ENCODE assay signal across 10 cellular contexts in genomic region chr2:197273485-197273884, GRCh38. TPM values are rescaled to one million over a fixed set of nuclear protein-coding genes. Genes with fewer than 3 reads are reported as not detected.
A peak's percentile ranks its signal among the peaks of the same experiment; 100 is the strongest.
DNase-seq lines count a peak whose midpoint lies in the region; ATAC-seq and TF ChIP-seq lines count a peak whose summit lies in the region.
"Had no signal": no experiment of that assay in that cellular context is flagged by ENCODE, and none has a peak within 500 bp of the region (broad histone marks: within the 10 kb centered on the region; RNA-seq: fewer than 3 reads in every experiment).

No MANE protein-coding gene starts in this region.

- peaks cover 2% of the 10 kb centered on the region for H3K9me3 Mint-ChIP-seq in activated CD4-positive, alpha-beta T cell treated with anti-CD3 and anti-CD28 coated beads for 36 hours (ENCODE audit: low read depth)
- H3K9me3 Mint-ChIP-seq in activated naive CD8-positive, alpha-beta T cell treated with anti-CD3 and anti-CD28 coated beads for 36 hours = peaks cover 6% of the 10 kb centered on the region

- 28% methylated on average over 4 of the region's 4 CpGs for WGBS in prostate gland

- no peaks in the 10 kb centered on the region for H3K27me3 Mint-ChIP-seq in activated CD4-positive, alpha-beta T cell treated with anti-CD3 and anti-CD28 coated beads for 36 hours
- no peaks in the 10 kb centered on the region for H3K27me3 Mint-ChIP-seq in activated naive CD8-positive, alpha-beta T cell treated with anti-CD3 and anti-CD28 coated beads for 36 hours

- ATAC-seq in activated CD4-positive, alpha-beta T cell treated with anti-CD3 and anti-CD28 coated beads for 36 hours = no peak
- no peak for ATAC-seq in GM18868 (IDR thresholded peaks at IDR 0.05; ENCODE audit: unreplicated experiment)
- no peak for ATAC-seq in esophagus mucosa

- no peak for TF ChIP-seq CTCF in prostate gland (IDR thresholded peaks at IDR 0.05)

- H3K27me3 ChIP-seq in prostate gland (replicated peaks; ENCODE audit: insufficient read depth) = no peaks in the 10 kb centered on the region

- no peak for TF ChIP-seq POLR2A in prostate gland (IDR thresholded peaks at IDR 0.05)

- no peak overlapping the region for H3K27ac ChIP-seq in prostate gland

- DNase-seq in activated CD4-positive, alpha-beta T cell treated with anti-CD3 and anti-CD28 coated beads for 36 hours = no peak
- no peak for DNase-seq in activated CD4-positive, alpha-beta T cell treated with anti-CD3 and anti-CD28 coated beads, Interleukin-2, amount 50 U/mL, for 4 hours
- DNase-seq in NCI-H2029 treated with DMSO at 0.1 percent for 48 hours (lab: John Stamatoyannopoulos, UW) (peak; percentile 86), prostate gland (ENCODE audit: low spot score) (peak; percentile 81), GOT3 (lab: John Stamatoyannopoulos, UW) (no peak)
- DNase-seq in activated naive CD8-positive, alpha-beta T cell treated with anti-CD3 and anti-CD28 coated beads for 36 hours = no peak
- DNase-seq: activated effector memory CD4-positive, alpha-beta T cell treated with anti-CD3 and anti-CD28 coated beads, Interleukin-2, amount 50 U/mL, for 16 hours; stimulated activated CD8-positive, alpha-beta memory T cell treated with anti-CD3 and anti-CD28 coated beads, Interleukin-4, amount 100 ng/mL, for 48 hours had no signal

- no peak overlapping the region for H3K4me3 Mint-ChIP-seq in activated CD4-positive, alpha-beta T cell treated with anti-CD3 and anti-CD28 coated beads for 36 hours
- H3K4me3 Mint-ChIP-seq in activated naive CD8-positive, alpha-beta T cell treated with anti-CD3 and anti-CD28 coated beads for 36 hours = no peak overlapping the region

- H3K9me3 ChIP-seq in prostate gland = no peaks in the 10 kb centered on the region

- intact Hi-C loops in activated CD4-positive, alpha-beta T cell treated with anti-CD3 and anti-CD28 coated beads for 36 hours (cut with DNase I, micrococcal nuclease) = no loop called here
- intact Hi-C loops in prostate gland (cut with DNase I) = no loop called here

- POLR2A ChIA-PET in activated CD4-positive, alpha-beta T cell treated with anti-CD3 and anti-CD28 coated beads for 36 hours (lab: Charles Lee) = interaction anchor here (0.6 to 0.7 kb wide), 2 partner anchors 114 to 139 kb away, joined by 4 to 6 read pairs; no protein-coding TSS in a partner anchor

- no peaks in the 10 kb centered on the region for H3K4me1 ChIP-seq in prostate gland (replicated peaks)

- H3K36me3 ChIP-seq in prostate gland = no peaks in the 10 kb centered on the region

- CTCF ChIA-PET in activated CD4-positive, alpha-beta T cell treated with anti-CD3 and anti-CD28 coated beads for 36 hours (lab: Charles Lee) = interaction anchor here (0.7 to 1.6 kb wide), 7 partner anchors 12 to 68 kb away, joined by 3 read pairs; no protein-coding TSS in a partner anchor

- H3K4me3 ChIP-seq in prostate gland = no peak overlapping the region

- H3K36me3 Mint-ChIP-seq in activated CD4-positive, alpha-beta T cell treated with anti-CD3 and anti-CD28 coated beads for 36 hours (ENCODE audit: low read depth) = peaks cover 23% of the 10 kb centered on the region
- H3K36me3 Mint-ChIP-seq in activated naive CD8-positive, alpha-beta T cell treated with anti-CD3 and anti-CD28 coated beads for 36 hours = peaks cover 58% of the 10 kb centered on the region

- peak overlapping the region; percentile 80 for H3K27ac Mint-ChIP-seq in activated CD4-positive, alpha-beta T cell treated with anti-CD3 and anti-CD28 coated beads for 36 hours
- peak overlapping the region; percentile 75 for H3K27ac Mint-ChIP-seq in activated naive CD8-positive, alpha-beta T cell treated with anti-CD3 and anti-CD28 coated beads for 36 hours

- peaks cover 75% of the 10 kb centered on the region for H3K4me1 Mint-ChIP-seq in activated CD4-positive, alpha-beta T cell treated with anti-CD3 and anti-CD28 coated beads for 36 hours
- H3K4me1 Mint-ChIP-seq in activated naive CD8-positive, alpha-beta T cell treated with anti-CD3 and anti-CD28 coated beads for 36 hours = peaks cover 69% of the 10 kb centered on the region

RNA-seq across cellular contexts. Expression of gene ANKRD44, which starts 37.1 kb away (rescaled TPM):
- 100 to 1,000 TPM; 122 to 181 TPM for total RNA-seq in activated CD4-positive, alpha-beta T cell treated with anti-CD3 and anti-CD28 coated beads for 36 hours
- total RNA-seq in activated naive CD8-positive, alpha-beta T cell treated with anti-CD3 and anti-CD28 coated beads for 36 hours = 100 to 1,000 TPM; 118 to 121 TPM
- total RNA-seq in prostate gland (10 to 100 TPM in 1 of 2 donors, 1 to 10 TPM in 1; 6.0 to 11.2 TPM), esophagus mucosa (6.8 TPM)

Comparison
In these comparisons a context has a peak if more than half of its experiments do, and no peak if none do; other contexts are left out.
1. DNase-seq: peak in NCI-H2029 treated with DMSO at 0.1 percent for 48 hours (single experiment) and prostate gland (single experiment); none in activated CD4-positive, alpha-beta T cell treated with anti-CD3 and anti-CD28 coated beads for 36 hours (single experiment), activated CD4-positive, alpha-beta T cell treated with anti-CD3 and anti-CD28 coated beads, Interleukin-2, amount 50 U/mL, for 4 hours (0 of 2), activated naive CD8-positive, alpha-beta T cell treated with anti-CD3 and anti-CD28 coated beads for 36 hours (single experiment) and GOT3 (single experiment).
2. RNA of gene ANKRD44, which starts 37.1 kb away (total RNA-seq): 122 to 181 TPM in activated CD4-positive, alpha-beta T cell treated with anti-CD3 and anti-CD28 coated beads for 36 hours and 118 to 121 TPM in activated naive CD8-positive, alpha-beta T cell treated with anti-CD3 and anti-CD28 coated beads for 36 hours; 6.0 to 11.2 TPM in prostate gland and 6.8 TPM in esophagus mucosa (single experiment); every median in the first group is over 4 times any median in the second.